1 cellular context compared by ENCODE assay signal in the genomic region with DNA sequence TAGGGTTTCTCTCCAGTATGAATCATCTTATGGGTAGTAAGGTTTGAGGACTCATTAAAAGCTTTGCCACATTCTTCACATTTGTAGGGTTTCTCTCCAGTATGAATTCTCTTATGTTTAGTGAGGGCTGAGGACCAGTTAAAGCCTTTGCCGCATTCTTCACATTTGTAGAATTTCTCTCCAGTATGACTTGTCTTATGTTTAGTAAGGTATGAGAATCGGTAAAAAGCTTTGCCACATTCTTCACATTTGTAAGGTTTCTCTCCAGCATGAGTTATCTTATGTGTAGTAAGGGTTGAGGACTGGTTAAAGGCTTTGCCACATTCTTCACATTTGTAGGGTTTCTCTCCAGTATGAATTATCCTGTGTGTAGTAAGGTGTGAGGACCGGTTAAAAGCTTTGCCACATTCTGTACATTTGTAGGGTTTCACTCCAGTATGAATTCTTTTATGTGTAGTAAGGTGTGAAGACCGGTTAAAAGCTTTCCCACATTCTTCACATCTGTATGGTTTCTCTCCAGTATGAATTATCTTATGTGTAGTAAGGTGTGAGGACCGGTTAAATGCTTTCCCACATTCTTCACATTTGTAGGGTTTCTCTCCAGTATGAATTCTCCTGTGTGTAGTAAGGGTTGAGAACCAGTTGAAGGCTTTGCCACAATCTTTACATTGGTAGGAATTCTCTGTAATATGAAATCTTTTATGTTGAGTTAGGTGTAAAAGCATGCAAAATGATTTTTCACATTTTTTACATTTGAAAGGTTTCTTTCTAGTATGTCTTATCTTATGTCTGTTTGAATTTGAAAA.
TF ChIP-seq lines count a peak whose summit lies in the region.

No MANE protein-coding gene starts in this region.

TF ChIP-seq in H1, 55 proteins besides CTCF, POLR2A, EP300 and RAD21:
- TF ChIP-seq ZNF274 (IDR thresholded peaks at IDR 0.05; ENCODE audit: borderline replicate concordance, extremely low read depth, low read length) = peak; percentile 83
